Comparison of ENCODE assay signal across 22 cellular contexts in genomic region chr1:32904797-32905196, GRCh38. TPM values are rescaled to one million over a fixed set of nuclear protein-coding genes. Genes with fewer than 3 reads are reported as not detected.
DNase-seq lines count a peak whose midpoint lies in the region; ATAC-seq and TF ChIP-seq lines count a peak whose summit lies in the region.
"Had no signal": no experiment of that assay in that cellular context is flagged by ENCODE, and none has a peak within 500 bp of the region (broad histone marks: within the 10 kb centered on the region; RNA-seq: fewer than 3 reads in every experiment).

No MANE protein-coding gene starts in this region.

- no peaks in the 10 kb centered on the region for H3K36me3 ChIP-seq in sigmoid colon
- H3K36me3 ChIP-seq: BLaER1 treated with 17β-estradiol and CSF1 and Interleukin-3, amounts not matched to agents 10 nM and 100 nM; MG63 had no signal

- peaks cover 4 to 10% of the 10 kb centered on the region in 2 donors for H3K4me1 Mint-ChIP-seq in natural killer cell

- peak in 1 of 2 donors; percentile 22 for TF ChIP-seq POLR2A in sigmoid colon (IDR thresholded peaks at IDR 0.05)

- peak; percentile 72 for DNase-seq in NCI-H69 (lab: John Stamatoyannopoulos, UW)
- DNase-seq in iPS-NIHi7 (ENCODE audit: extremely low spot score) = peak; percentile 3
- peak; percentile 27 for DNase-seq in sigmoid colon
- DNase-seq in natural killer cell = no peak
- no peak for DNase-seq in NCI-H146 (lab: John Stamatoyannopoulos, UW)
- DNase-seq: CD8-positive, alpha-beta memory T cell; DMS79 treated with DMSO at 0.1 percent for 48 hours; H9; MG63; NCI-H1048; NCI-H1436; NCI-H2029; NCI-H2171 treated with DMSO at 0.1 percent for 48 hours; NCI-H446; NCI-H774; PC-3; SIG-M5 had no signal

- H3K27me3 Mint-ChIP-seq in natural killer cell (ENCODE audit: low read depth in 2 of 2) = peaks cover 22 to 26% of the 10 kb centered on the region in 2 donors

- H3K27ac Mint-ChIP-seq in natural killer cell = no peak overlapping the region
- H3K27ac Mint-ChIP-seq: CD8-positive, alpha-beta memory T cell; H9 had no signal

- intact Hi-C loops in sigmoid colon (cut with DNase I) = loop anchor here (5.0 kb wide), 1 partner anchor 58 kb away; the partner anchor contains the start of gene RNF19B
- intact Hi-C loops in natural killer cell (cut with micrococcal nuclease) = no loop called here

- H3K36me3 Mint-ChIP-seq in natural killer cell = no peaks in the 10 kb centered on the region
- H3K36me3 Mint-ChIP-seq: CD8-positive, alpha-beta memory T cell had no signal

- 14 to 76% methylated on average over 2 of the region's 2 CpGs for whole genome bisulfite sequencing in sigmoid colon, 2 donors

- H3K4me3 Mint-ChIP-seq in natural killer cell = no peak overlapping the region
- H3K4me3 Mint-ChIP-seq: H9 had no signal

- H3K27ac ChIP-seq in C4-2B = peak overlapping the region; percentile 67
- H3K27ac ChIP-seq in sigmoid colon = no peak overlapping the region
- H3K27ac ChIP-seq: BLaER1 treated with 17β-estradiol and CSF1 and Interleukin-3, amounts not matched to agents 10 nM and 100 nM; RWPE1 had no signal

- no peaks in the 10 kb centered on the region for H3K9me3 Mint-ChIP-seq in natural killer cell
- H3K9me3 Mint-ChIP-seq: CD8-positive, alpha-beta memory T cell; H9 had no signal

- TF ChIP-seq CTCF in C4-2B (conservative IDR thresholded peaks at IDR 0.05) (no peak), sigmoid colon (IDR thresholded peaks at IDR 0.05) (no peak), natural killer cell (IDR thresholded peaks at IDR 0.05) (no peak)

- no peaks in the 10 kb centered on the region for H3K9me3 ChIP-seq in sigmoid colon
- H3K9me3 ChIP-seq: BLaER1 treated with 17β-estradiol and CSF1 and Interleukin-3, amounts not matched to agents 10 nM and 100 nM; MG63 had no signal

- TF ChIP-seq EP300 in sigmoid colon (IDR thresholded peaks at IDR 0.05) = no peak

- H3K4me1 ChIP-seq in sigmoid colon = peaks cover 0 to 15% (median 14%) of the 10 kb centered on the region in 4 donors

- peaks cover 0 to 5% (median 0%) of the 10 kb centered on the region in 3 donors for H3K27me3 ChIP-seq in sigmoid colon
- H3K27me3 ChIP-seq: MG63 had no signal

- H3K4me3 ChIP-seq in sigmoid colon = no peak overlapping the region
- H3K4me3 ChIP-seq: BLaER1 treated with 17β-estradiol and CSF1 and Interleukin-3, amounts not matched to agents 10 nM and 100 nM; MG63 had no signal

- ATAC-seq in natural killer cell (no peak), HG03457 (IDR thresholded peaks at IDR 0.05; ENCODE audit: unreplicated experiment) (no peak)
- ATAC-seq: PC-3 had no signal

RNA-seq across cellular contexts. Expression of gene TMEM54, which starts 3.6 kb away (rescaled TPM):
- 100 to 1,000 TPM in 1 of 4 donors, 10 to 100 TPM in 3; 47.4 to 135 (median 57.9) TPM for total RNA-seq in sigmoid colon
- polyA plus RNA-seq in sigmoid colon = 100 to 1,000 TPM; 699 to 799 (median 707) TPM
- total RNA-seq in natural killer cell = not detected
- polyA plus RNA-seq: CD8-positive, alpha-beta memory T cell had no signal

RNA-seq across cellular contexts. Expression of gene HPCA, which starts 18.5 kb away (rescaled TPM):
- total RNA-seq in sigmoid colon = not detected
- polyA plus RNA-seq in sigmoid colon = 1 to 10 TPM; 1.2 to 1.9 (median 1.8) TPM
- under 1 TPM in 1 of 3 donors, not detected in 2; 0.59 TPM for total RNA-seq in natural killer cell
- total RNA-seq: CD8-positive, alpha-beta memory T cell; PC-3 had no signal
- polyA plus RNA-seq: CD8-positive, alpha-beta memory T cell had no signal

RNA-seq across cellular contexts. Expression of gene FNDC5, which starts 34.1 kb away (rescaled TPM):
- total RNA-seq in sigmoid colon (10 to 100 TPM in 1 of 4 donors, 1 to 10 TPM in 1, under 1 TPM in 2; 0.41 to 10.2 (median 1.6) TPM), natural killer cell (under 1 TPM in 1 of 3 donors, not detected in 2; 0.36 TPM)
- polyA plus RNA-seq in sigmoid colon = 1 to 10 TPM in 1 of 3 donors, under 1 TPM in 1, not detected in 1; 0.20 to 1.2 TPM
- total RNA-seq: CD8-positive, alpha-beta memory T cell; HT-29 had no signal

RNA-seq across cellular contexts. Expression of gene RNF19B, which starts 59.8 kb away (rescaled TPM):
- total RNA-seq in sigmoid colon (10 to 100 TPM; 14.5 to 28.9 (median 21.6) TPM), natural killer cell (100 to 1,000 TPM in 1 of 3 donors, 10 to 100 TPM in 2; 44.2 to 110 (median 54.3) TPM)
- polyA plus RNA-seq in sigmoid colon = 10 to 100 TPM; 43.2 to 50.7 (median 46.7) TPM

Comparison
In these comparisons a context has a peak if more than half of its experiments do, and no peak if none do; other contexts are left out.
1. DNase-seq: peak in NCI-H69 (single experiment), iPS-NIHi7 (single experiment) and sigmoid colon (single experiment); none in natural killer cell (single experiment) and NCI-H146 (single experiment).
2. RNA of gene TMEM54, which starts 3.6 kb away (total RNA-seq): 47.4 to 135 TPM in sigmoid colon; not detected in natural killer cell; every median in the first group is over 10 times any median in the second.